Comparison of ENCODE assay signal across 14 cellular contexts in genomic region chr3:72258786-72259185, GRCh38.
DNase-seq lines count a peak whose midpoint lies in the region; ATAC-seq and TF ChIP-seq lines count a peak whose summit lies in the region.
"Had no signal": no experiment of that assay in that cellular context is flagged by ENCODE, and none has a peak within 500 bp of the region (broad histone marks: within the 10 kb centered on the region; RNA-seq: fewer than 3 reads in every experiment).

No MANE protein-coding gene starts in this region.

- no peak overlapping the region for H3K4me2 ChIP-seq in PC-9

- DNase-seq in NCI-H748 (lab: John Stamatoyannopoulos, UW; ENCODE audit: unreplicated experiment) (peak; percentile 63), NCI-H748 treated with DMSO at 0.1 percent for 48 hours (lab: John Stamatoyannopoulos, UW) (no peak), NCI-H345 (lab: John Stamatoyannopoulos, UW) (peak; percentile 78), left ventricle myocardium superior (no peak), NCI-H187 (lab: John Stamatoyannopoulos, UW) (no peak), PC-9 (no peak)
- peak in 1 of 5 donors; percentile 4 for DNase-seq in CD4-positive, alpha-beta memory T cell
- DNase-seq: central memory CD4-positive, alpha-beta T cell; Karpas-422; NCI-H226; ovary; T-helper 9 cell; tibial artery had no signal

- H3K27me3 ChIP-seq in CD4-positive, alpha-beta memory T cell (ENCODE audit: insufficient read depth, low read length), result no peaks in the 10 kb centered on the region
- H3K27me3 ChIP-seq in PC-9 (ENCODE audit: insufficient read depth, low read depth), result no peaks in the 10 kb centered on the region
- H3K27me3 ChIP-seq: ovary, tibial artery had no signal

- H3K4me3 ChIP-seq in CD4-positive, alpha-beta memory T cell (ENCODE audit: low read length in 2 of 2), result no peak overlapping the region
- H3K4me3 ChIP-seq in PC-9, result no peak overlapping the region
- H3K4me3 ChIP-seq: ovary, tibial artery had no signal

- H3F3A ChIP-seq in PC-9 (ENCODE audit: insufficient read depth, low read depth), result no peaks in the 10 kb centered on the region

- no peak overlapping the region for H3K27ac ChIP-seq in CD4-positive, alpha-beta memory T cell (ENCODE audit: low read depth, low read length)
- no peak overlapping the region for H3K27ac ChIP-seq in PC-9
- H3K27ac ChIP-seq: ovary, tibial artery had no signal

- peaks cover 32% of the 10 kb centered on the region for H3K4me1 ChIP-seq in CD4-positive, alpha-beta memory T cell (ENCODE audit: insufficient read depth, low read length)
- no peaks in the 10 kb centered on the region for H3K4me1 ChIP-seq in PC-9 (replicated peaks; ENCODE audit: insufficient read depth)

- POLR2A ChIA-PET in CD4-positive, alpha-beta memory T cell (lab: Charles Lee; ENCODE audit: partially characterized antibody), result no interaction called here
- POLR2A ChIA-PET in PC-9 (lab: Charles Lee; ENCODE audit: unreplicated experiment), result interaction anchor here (0.5 kb wide), 1 partner anchor 187 kb away, joined by 5 read pairs; no protein-coding TSS in a partner anchor

- H3K36me3 Mint-ChIP-seq in CD4-positive, alpha-beta memory T cell, result no peaks in the 10 kb centered on the region

- BruUV-seq in PC-9 (replicated peaks; lab: Mats Ljungman, UMichigan), result no TSS peak

- CTCF ChIA-PET in CD4-positive, alpha-beta memory T cell (lab: Charles Lee; ENCODE audit: partially characterized antibody), result no interaction called here
- CTCF ChIA-PET in PC-9 (lab: Charles Lee), result no interaction called here

- no peaks in the 10 kb centered on the region for H3K79me2 ChIP-seq in PC-9 (ENCODE audit: low read depth)

- H3K4me3 Mint-ChIP-seq in CD4-positive, alpha-beta memory T cell, result peak overlapping the region in 4 of 8 donors; percentile 64 to 78 (median 71)

- peak overlapping the region in 4 of 7 donors; percentile 23 to 48 (median 35) for H3K27ac Mint-ChIP-seq in CD4-positive, alpha-beta memory T cell

- H3K36me3 ChIP-seq in CD4-positive, alpha-beta memory T cell (ENCODE audit: insufficient read depth, low read length), result no peaks in the 10 kb centered on the region
- no peaks in the 10 kb centered on the region for H3K36me3 ChIP-seq in PC-9 (ENCODE audit: low read depth)
- H3K36me3 ChIP-seq: ovary, tibial artery had no signal

- no peak for TF ChIP-seq CTCF in PC-9 (conservative IDR thresholded peaks at IDR 0.05)

- H3K27me3 Mint-ChIP-seq in CD4-positive, alpha-beta memory T cell, result peaks cover 1 to 4% of the 10 kb centered on the region in 2 donors

- H3K4me1 Mint-ChIP-seq in CD4-positive, alpha-beta memory T cell, result peaks cover 21 to 37% (median 29%) of the 10 kb centered on the region in 4 donors

- no peaks in the 10 kb centered on the region for H3K9me2 ChIP-seq in PC-9 (ENCODE audit: insufficient read depth)

- no peaks in the 10 kb centered on the region for H4K20me1 ChIP-seq in PC-9 (ENCODE audit: insufficient read depth)

- peak; percentile 10 for ATAC-seq in left ventricle myocardium superior
- no peak for ATAC-seq in GM21526 (IDR thresholded peaks at IDR 0.05; ENCODE audit: low FRiP score, unreplicated experiment)

- H3K9me3 ChIP-seq in CD4-positive, alpha-beta memory T cell (ENCODE audit: control insufficient read depth in 1 of 2, low read length in 2 of 2), result no peaks in the 10 kb centered on the region
- H3K9me3 ChIP-seq in PC-9 (ENCODE audit: insufficient read depth, low read depth), result no peaks in the 10 kb centered on the region
- H3K9me3 ChIP-seq: ovary, tibial artery had no signal

- intact Hi-C loops in CD4-positive, alpha-beta memory T cell (cut with micrococcal nuclease), result no loop called here
- intact Hi-C loops in left ventricle myocardium superior (cut with micrococcal nuclease), result no loop called here
- intact Hi-C loops in PC-9 (cut with micrococcal nuclease; ENCODE audit: unreplicated experiment), result no loop called here

- no peak overlapping the region for H2AFZ ChIP-seq in PC-9

- no peaks in the 10 kb centered on the region for H3K9me3 Mint-ChIP-seq in CD4-positive, alpha-beta memory T cell

Comparison
In these comparisons a context has a peak if more than half of its experiments do, and no peak if none do; other contexts are left out.
1. DNase-seq: peak in NCI-H748 (single experiment) and NCI-H345 (single experiment); none in NCI-H748 treated with DMSO at 0.1 percent for 48 hours (single experiment), left ventricle myocardium superior (single experiment), NCI-H187 (0 of 2) and PC-9 (0 of 2).